ENCODE assay signal across 8 cellular contexts in the genomic region with DNA sequence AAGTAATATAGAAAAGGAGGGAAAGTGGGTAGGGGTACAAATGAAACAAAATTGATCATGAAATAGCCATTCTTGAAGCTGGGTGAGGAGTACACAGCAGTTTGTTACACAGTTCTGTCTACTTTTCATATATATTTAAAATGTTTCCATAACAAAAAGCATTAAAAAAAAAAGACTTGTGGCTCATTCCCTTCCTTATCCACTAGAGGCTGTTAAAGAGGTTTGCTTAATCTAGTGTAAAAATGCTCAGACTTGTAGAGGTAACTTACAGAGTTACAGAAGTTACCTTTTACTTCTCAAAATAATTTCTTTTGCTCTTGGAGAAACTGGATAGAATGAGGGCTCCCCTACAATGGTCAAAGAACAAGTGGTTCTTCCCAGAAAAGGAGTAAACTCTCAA. TPM values are rescaled to one million over a fixed set of nuclear protein-coding genes. Genes with fewer than 3 reads are reported as not detected.
A peak's percentile ranks its signal among the peaks of the same experiment; 100 is the strongest.
DNase-seq lines count a peak whose midpoint lies in the region; ATAC-seq and TF ChIP-seq lines count a peak whose summit lies in the region.

No MANE protein-coding gene starts in this region.

- intact Hi-C loops in naive thymus-derived CD4-positive, alpha-beta T cell (cut with micrococcal nuclease), result loop anchor here (1.0 to 10.0 kb wide), 6 partner anchors 29 to 641 kb away; a partner anchor contains a TSS

- peak overlapping the region in 4 of 10 donors; percentile 16 to 54 (median 26) for H3K4me3 Mint-ChIP-seq in naive thymus-derived CD4-positive, alpha-beta T cell

- H3K36me3 ChIP-seq in Loucy (ENCODE audit: insufficient read depth, low read length), result peaks cover 8% of the 10 kb centered on the region; the same call in 1 of the 2 replicates
- H3K36me3 ChIP-seq in naive thymus-derived CD4-positive, alpha-beta T cell (ENCODE audit: control insufficient read depth in 2 of 3, insufficient read depth in 3 of 3, low read length in 3 of 3), result peaks cover 0 to 5% (median 0%) of the 10 kb centered on the region in 3 experiments

- peaks cover 0 to 31% (median 4%) of the 10 kb centered on the region in 5 donors for H3K36me3 Mint-ChIP-seq in naive thymus-derived CD4-positive, alpha-beta T cell

- H4K20me1 ChIP-seq in Loucy (ENCODE audit: insufficient read depth, low read length, poor library complexity, severe bottlenecking), result peaks cover 12% of the 10 kb centered on the region

- H3K9me2 ChIP-seq in Loucy (replicated peaks; ENCODE audit: low read depth, low read length), result no peaks in the 10 kb centered on the region

- H3K9me3 Mint-ChIP-seq in naive thymus-derived CD4-positive, alpha-beta T cell, result no peaks in the 10 kb centered on the region

- peaks cover 77% of the 10 kb centered on the region for H3K79me2 ChIP-seq in Loucy (ENCODE audit: insufficient read depth, low read length)

- peak overlapping the region; percentile 16 for H3K27ac ChIP-seq in naive thymus-derived CD4-positive, alpha-beta T cell (ENCODE audit: low read depth, low read length)

- H3K27me3 ChIP-seq in Loucy (ENCODE audit: insufficient read depth, low read length, poor library complexity, severe bottlenecking), result no peaks in the 10 kb centered on the region
- H3K27me3 ChIP-seq in naive thymus-derived CD4-positive, alpha-beta T cell (ENCODE audit: control insufficient read depth in 2 of 2, insufficient read depth in 2 of 2, low read length in 2 of 2), result no peaks in the 10 kb centered on the region

- peak; percentile 55 for ATAC-seq in naive thymus-derived CD4-positive, alpha-beta T cell
- no peak for ATAC-seq in HG03439 (IDR thresholded peaks at IDR 0.05; ENCODE audit: unreplicated experiment)

- no peak overlapping the region for H2AFZ ChIP-seq in Loucy (ENCODE audit: low read length)

- TF ChIP-seq CTCF in Loucy (conservative IDR thresholded peaks at IDR 0.05; ENCODE audit: low read length), result peak; percentile 71

- POLR2A ChIA-PET in naive thymus-derived CD4-positive, alpha-beta T cell (lab: Charles Lee), result interaction anchor here (0.5 to 1.6 kb wide), 4 partner anchors 20 to 82 kb away, joined by 3 to 6 read pairs (median 4); no protein-coding TSS in a partner anchor

- H3F3A ChIP-seq in Loucy (ENCODE audit: low read depth), result no peaks in the 10 kb centered on the region

- DNase-seq in DMS53 treated with DMSO at 0.1 percent for 48 hours (lab: John Stamatoyannopoulos, UW; ENCODE audit: unreplicated experiment), result peak; percentile 17
- DNase-seq in amniotic epithelial cell (ENCODE audit: low read depth), result peak; percentile 61
- peak in 3 of 9 donors; percentile 32 to 51 (median 48) for DNase-seq in naive thymus-derived CD4-positive, alpha-beta T cell
- DNase-seq in iPS-NIHi7 (ENCODE audit: extremely low spot score), result no peak
- DNase-seq in activated gamma-delta T cell treated with Interleukin-2 at 50 U/mL for 16 hours, result no peak
- no peak for DNase-seq in NCI-H2196 treated with DMSO at 0.1 percent for 48 hours (lab: John Stamatoyannopoulos, UW; ENCODE audit: unreplicated experiment)

- H3K4me1 ChIP-seq in Loucy (ENCODE audit: insufficient read depth, low read length, poor library complexity, severe bottlenecking), result peaks cover 34% of the 10 kb centered on the region
- peaks cover 42 to 61% of the 10 kb centered on the region in 2 donors for H3K4me1 ChIP-seq in naive thymus-derived CD4-positive, alpha-beta T cell (ENCODE audit: control insufficient read depth in 2 of 2, insufficient read depth in 2 of 2, low read length in 2 of 2)

- H3K4me2 ChIP-seq in Loucy (ENCODE audit: low read depth, low read length, poor library complexity, severe bottlenecking), result no peak overlapping the region

- CTCF ChIA-PET in naive thymus-derived CD4-positive, alpha-beta T cell (lab: Charles Lee), result interaction anchor here (1.2 to 21.2 kb wide), 7 partner anchors 12 to 144 kb away, joined by 5 to 223 read pairs (median 5); no protein-coding TSS in a partner anchor

- no peaks in the 10 kb centered on the region for H3K27me3 Mint-ChIP-seq in naive thymus-derived CD4-positive, alpha-beta T cell

- peak overlapping the region; percentile 42 to 96 (median 89) for H3K27ac Mint-ChIP-seq in naive thymus-derived CD4-positive, alpha-beta T cell

- H3K4me1 Mint-ChIP-seq in naive thymus-derived CD4-positive, alpha-beta T cell, result peaks cover 65 to 97% (median 94%) of the 10 kb centered on the region in 7 donors

- H3K9me3 ChIP-seq in Loucy (ENCODE audit: insufficient read depth, low read depth, low read length), result no peaks in the 10 kb centered on the region
- no peaks in the 10 kb centered on the region for H3K9me3 ChIP-seq in naive thymus-derived CD4-positive, alpha-beta T cell (ENCODE audit: control insufficient read depth in 2 of 3, low read length in 3 of 3)

- H3K9ac ChIP-seq in Loucy (ENCODE audit: low read depth, low read length, poor library complexity, severe bottlenecking), result no peak overlapping the region

- H3K4me3 ChIP-seq in Loucy (ENCODE audit: low read length, poor library complexity, severe bottlenecking), result no peak overlapping the region
- no peak overlapping the region for H3K4me3 ChIP-seq in naive thymus-derived CD4-positive, alpha-beta T cell (ENCODE audit: low read length)

RNA-seq across cellular contexts. Expression of a gene that starts 8.1 kb away (rescaled TPM):
- 100 to 1,000 TPM; 272 to 514 (median 397) TPM for total RNA-seq in naive thymus-derived CD4-positive, alpha-beta T cell
- polyA plus RNA-seq in naive thymus-derived CD4-positive, alpha-beta T cell, result 100 to 1,000 TPM in 1 of 2 donors, 10 to 100 TPM in 1; 92.3 to 103 TPM

Comparison
In these comparisons a context has a peak if more than half of its experiments do, and no peak if none do; other contexts are left out.
1. DNase-seq: peak in DMS53 treated with DMSO at 0.1 percent for 48 hours (single experiment) and amniotic epithelial cell (single experiment); none in iPS-NIHi7 (single experiment), activated gamma-delta T cell treated with Interleukin-2 at 50 U/mL for 16 hours (single experiment) and NCI-H2196 treated with DMSO at 0.1 percent for 48 hours (single experiment).